Comparison of ENCODE assay signal across 18 cellular contexts in the genomic region with DNA sequence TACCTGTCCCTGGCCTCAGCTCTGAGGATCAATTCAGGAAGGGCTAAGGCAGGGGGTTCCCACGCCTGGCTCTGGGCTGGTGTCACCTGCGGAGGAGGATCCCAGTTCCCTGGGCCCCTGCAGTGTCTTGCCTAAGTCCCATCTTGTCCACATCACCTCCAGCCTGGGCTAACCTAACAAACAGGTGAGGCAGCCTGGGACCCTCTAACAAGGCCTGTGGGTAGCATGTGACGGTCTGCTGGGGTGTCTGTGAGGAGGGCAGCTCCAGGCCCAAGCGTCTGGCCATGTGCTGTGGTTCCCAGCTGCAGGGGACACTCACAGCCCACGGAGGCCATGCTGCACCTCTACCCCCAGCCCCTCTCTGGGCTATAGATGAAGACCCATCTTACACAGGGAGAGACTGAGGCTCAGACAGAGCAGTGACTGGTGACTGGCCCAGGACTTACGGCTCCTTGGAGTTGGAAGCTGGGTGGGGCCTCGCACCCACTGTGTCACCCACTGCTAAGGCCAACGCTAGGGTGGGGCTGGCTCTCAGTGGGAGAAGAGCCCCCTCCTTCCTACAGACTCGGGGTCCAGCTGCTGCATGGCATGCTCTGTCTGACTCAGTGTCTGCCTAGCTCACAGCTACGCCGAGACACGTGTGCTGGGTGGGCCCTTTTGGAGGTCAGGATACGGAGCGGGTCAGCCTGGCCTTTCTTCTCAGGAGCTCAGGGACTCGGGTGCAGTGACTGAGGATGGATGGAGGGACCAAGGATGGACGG. TPM values are rescaled to one million over a fixed set of nuclear protein-coding genes. Genes with fewer than 3 reads are reported as not detected.
DNase-seq lines count a peak whose midpoint lies in the region; ATAC-seq, FAIRE-seq and TF ChIP-seq lines count a peak whose summit lies in the region.
"Had no signal": no experiment of that assay in that cellular context is flagged by ENCODE, and none has a peak within 500 bp of the region (broad histone marks: within the 10 kb centered on the region; RNA-seq: fewer than 3 reads in every experiment).

No MANE protein-coding gene starts in this region.

- 84 to 91% (median 85%) methylated on average over 13 to 16 of the region's 16 CpGs for WGBS in spleen, 5 donors

- H3K4me1 Mint-ChIP-seq in activated naive CD4-positive, alpha-beta T cell treated with anti-CD3 and anti-CD28 coated beads, Interleukin-2, amount 10 ng/mL, durations not matched to agents 7 days and 5 days: no peaks in the 10 kb centered on the region
- H3K4me1 Mint-ChIP-seq in GM23338: peaks cover 6% of the 10 kb centered on the region
- H3K4me1 Mint-ChIP-seq: IgD-negative memory B cell had no signal

- H3K4me3 ChIP-seq in GM23338 (no peak overlapping the region), kidney (ENCODE audit: low read length in 2 of 2) (no peak overlapping the region), spleen (no peak overlapping the region)

- DNase-seq in activated naive CD4-positive, alpha-beta T cell treated with anti-CD3 and anti-CD28 coated beads, Interleukin-2, amount 10 ng/mL, durations not matched to agents 7 days and 5 days: peak; percentile 16
- DNase-seq in activated naive CD4-positive, alpha-beta T cell treated with anti-CD3 and anti-CD28 coated beads, Interleukin-2, amount 50 U/mL, for 72 hours (ENCODE audit: low spot score in 2 of 2): no peak
- DNase-seq in GM23338 (ENCODE audit: low spot score): no peak
- DNase-seq in kidney: peak; percentile 45
- DNase-seq in spleen: peak; percentile 56
- no peak for DNase-seq in CD1c-positive myeloid dendritic cell (ENCODE audit: extremely low spot score)
- no peak for DNase-seq in NCI-H1930 (lab: John Stamatoyannopoulos, UW)
- no peak for DNase-seq in COR-L47 (lab: John Stamatoyannopoulos, UW)
- DNase-seq: Calu3, Kasumi-1, MM.1S, NCI-H1092 treated with DMSO at 0.1 percent for 48 hours, NCI-H345, NCI-H526 treated with DMSO at 0.1 percent for 48 hours, SHP77 treated with DMSO at 0.1 percent for 48 hours had no signal

- FAIRE-seq in kidney (lab: Jason Lieb, UNC): no peak

- H3K79me2 ChIP-seq in GM23338 (replicated peaks; ENCODE audit: insufficient read depth): no peaks in the 10 kb centered on the region

- H2AFZ ChIP-seq in GM23338: no peak overlapping the region

- no peak overlapping the region for H3K27ac ChIP-seq in GM23338 (ENCODE audit: low read depth)
- no peak overlapping the region for H3K27ac ChIP-seq in kidney (ENCODE audit: low read depth in 2 of 2, low read length in 2 of 2)
- H3K27ac ChIP-seq in spleen: no peak overlapping the region

- no peaks in the 10 kb centered on the region for H3F3A ChIP-seq in GM23338 (replicated peaks; ENCODE audit: low read depth)

- no peaks in the 10 kb centered on the region for H3K27me3 Mint-ChIP-seq in activated naive CD4-positive, alpha-beta T cell treated with anti-CD3 and anti-CD28 coated beads, Interleukin-2, amount 10 ng/mL, durations not matched to agents 7 days and 5 days
- peaks cover 6% of the 10 kb centered on the region for H3K27me3 Mint-ChIP-seq in GM23338 (ENCODE audit: insufficient read depth, low read depth, poor library complexity)

- no peak overlapping the region for H3K9ac ChIP-seq in kidney (ENCODE audit: low read length in 2 of 2)

- H3K4me1 ChIP-seq in GM23338 (ENCODE audit: insufficient read depth) (no peaks in the 10 kb centered on the region), kidney (ENCODE audit: control insufficient read depth in 1 of 2, insufficient read depth in 1 of 2, low read depth in 1 of 2, low read length in 2 of 2) (no peaks in the 10 kb centered on the region), spleen (peaks cover 0 to 4% (median 0%) of the 10 kb centered on the region in 6 donors)

- intact Hi-C loops in kidney (cut with DNase I) (no loop called here), spleen (cut with DNase I; ENCODE audit: low total_unique reads) (no loop called here)

- H3K9me3 Mint-ChIP-seq in activated naive CD4-positive, alpha-beta T cell treated with anti-CD3 and anti-CD28 coated beads, Interleukin-2, amount 10 ng/mL, durations not matched to agents 7 days and 5 days: peaks cover 3% of the 10 kb centered on the region
- H3K9me3 Mint-ChIP-seq in activated naive CD4-positive, alpha-beta T cell treated with anti-CD3 and anti-CD28 coated beads, Interleukin-2, amount 50 U/mL, for 72 hours: peaks cover 0 to 5% of the 10 kb centered on the region in 2 donors
- peaks cover 10% of the 10 kb centered on the region for H3K9me3 Mint-ChIP-seq in GM23338

- H3K36me3 ChIP-seq in GM23338 (ENCODE audit: insufficient read depth) (0 out of 2 replicates have a peak, but pooled peaks cover under 1% of the 10 kb centered on the region), kidney (ENCODE audit: control insufficient read depth in 1 of 2, insufficient read depth in 2 of 2, low read length in 2 of 2) (no peaks in the 10 kb centered on the region), spleen (no peaks in the 10 kb centered on the region)

- no peak for ATAC-seq in activated naive CD4-positive, alpha-beta T cell treated with anti-CD3 and anti-CD28 coated beads, Interleukin-2, amount 50 U/mL, for 72 hours
- ATAC-seq in GM23338: peak; percentile 25
- ATAC-seq: HCT116 had no signal

- H3K36me3 Mint-ChIP-seq in activated naive CD4-positive, alpha-beta T cell treated with anti-CD3 and anti-CD28 coated beads, Interleukin-2, amount 10 ng/mL, durations not matched to agents 7 days and 5 days: no peaks in the 10 kb centered on the region
- H3K36me3 Mint-ChIP-seq in activated naive CD4-positive, alpha-beta T cell treated with anti-CD3 and anti-CD28 coated beads, Interleukin-2, amount 50 U/mL, for 72 hours: peaks cover 0 to 7% of the 10 kb centered on the region in 2 donors
- peaks cover 9% of the 10 kb centered on the region; the same call in 2 of the 3 replicates for H3K36me3 Mint-ChIP-seq in GM23338 (ENCODE audit: low read depth)
- H3K36me3 Mint-ChIP-seq: IgD-negative memory B cell had no signal

- no peaks in the 10 kb centered on the region for H3K27me3 ChIP-seq in GM23338 (ENCODE audit: insufficient read depth)
- H3K27me3 ChIP-seq in spleen (replicated peaks in 1 of 7): peaks cover 0 to 27% (median 0%) of the 10 kb centered on the region in 7 donors

- no peak for TF ChIP-seq CTCF in GM23338 (conservative IDR thresholded peaks at IDR 0.05; ENCODE audit: low read depth in 2 of 2)
- no peak for TF ChIP-seq CTCF in kidney (IDR thresholded peaks at IDR 0.05; ENCODE audit: borderline replicate concordance, extremely low read depth, insufficient read depth)
- TF ChIP-seq CTCF in spleen (IDR thresholded peaks at IDR 0.05 in 8 of 11, conservative IDR thresholded peaks at IDR 0.05 in 3 of 11): no peak

- H3K9me3 ChIP-seq in kidney (ENCODE audit: control insufficient read depth in 1 of 2, low read length in 2 of 2) (no peaks in the 10 kb centered on the region), spleen (peaks cover 5 to 15% (median 13%) of the 10 kb centered on the region in 8 donors)

- no peak overlapping the region for H3K4me3 Mint-ChIP-seq in activated naive CD4-positive, alpha-beta T cell treated with anti-CD3 and anti-CD28 coated beads, Interleukin-2, amount 10 ng/mL, durations not matched to agents 7 days and 5 days
- H3K4me3 Mint-ChIP-seq in GM23338: no peak overlapping the region
- H3K4me3 Mint-ChIP-seq: CD4-positive, alpha-beta T cell; IgD-negative memory B cell had no signal

- H3K27ac Mint-ChIP-seq in activated naive CD4-positive, alpha-beta T cell treated with anti-CD3 and anti-CD28 coated beads, Interleukin-2, amount 10 ng/mL, durations not matched to agents 7 days and 5 days: no peak overlapping the region
- no peak overlapping the region for H3K27ac Mint-ChIP-seq in activated naive CD4-positive, alpha-beta T cell treated with anti-CD3 and anti-CD28 coated beads, Interleukin-2, amount 50 U/mL, for 72 hours
- H3K27ac Mint-ChIP-seq in GM23338: no peak overlapping the region
- H3K27ac Mint-ChIP-seq: CD4-positive, alpha-beta T cell; IgD-negative memory B cell had no signal

- H4K20me1 ChIP-seq in GM23338 (replicated peaks; ENCODE audit: insufficient read depth): no peaks in the 10 kb centered on the region

- CTCF ChIA-PET in activated naive CD4-positive, alpha-beta T cell treated with anti-CD3 and anti-CD28 coated beads, Interleukin-2, amount 10 ng/mL, durations not matched to agents 7 days and 5 days (lab: Charles Lee): no interaction called here

- H3K4me2 ChIP-seq in GM23338: no peak overlapping the region

- TF ChIP-seq POLR2A in spleen (IDR thresholded peaks at IDR 0.05): no peak

- no peaks in the 10 kb centered on the region for H3K9me2 ChIP-seq in GM23338 (ENCODE audit: insufficient read depth)

TF ChIP-seq in GM23338, 12 proteins besides CTCF, POLR2A, EP300 and RAD21 (continues in another document):
- TF ChIP-seq ZNF331 (CRISPR knock-in tag; IDR thresholded peaks at IDR 0.05; ENCODE audit: low read depth) (no peak), STAT1 (IDR thresholded peaks at IDR 0.05; ENCODE audit: unreplicated experiment) (no peak), EZH2phosphoT487 (IDR thresholded peaks at IDR 0.05; ENCODE audit: unreplicated experiment) (no peak)

RNA-seq across cellular contexts. Expression of gene RNF130, which starts 40.7 kb away (rescaled TPM):
- total RNA-seq in activated naive CD4-positive, alpha-beta T cell treated with anti-CD3 and anti-CD28 coated beads, Interleukin-2, amount 50 U/mL, for 72 hours: 10 to 100 TPM in 1 of 2 donors, 1 to 10 TPM in 1; 7.7 to 14.2 TPM
- 65.1 and 97.3 TPM in 2 replicates for total RNA-seq in GM23338 (2014; rRNA removed; shearing (Covaris generic))
- polyA plus RNA-seq in GM23338 (2016; fragmentation: Nextera tagmentation; extraction: Ambion mirVana) (55.1 and 60.1 TPM in 2 replicates), kidney (ENCODE audit: insufficient read depth, low read depth, low replicate concordance) (88.1 TPM), spleen (10 to 100 TPM; 44.1 to 57.0 (median 45.4) TPM)
- total RNA-seq in kidney (73.9 TPM), spleen (100 to 1,000 TPM in 1 of 7 donors, 10 to 100 TPM in 6; 64.5 to 119 (median 84.1) TPM)

Comparison
In these comparisons a context has a peak if more than half of its experiments do, and no peak if none do; other contexts are left out.
1. DNase-seq: peak in activated naive CD4-positive, alpha-beta T cell treated with anti-CD3 and anti-CD28 coated beads, Interleukin-2, amount 10 ng/mL, durations not matched to agents 7 days and 5 days (single experiment), kidney (single experiment) and spleen (single experiment); none in activated naive CD4-positive, alpha-beta T cell treated with anti-CD3 and anti-CD28 coated beads, Interleukin-2, amount 50 U/mL, for 72 hours (0 of 2), GM23338 (single experiment), CD1c-positive myeloid dendritic cell (single experiment), NCI-H1930 (0 of 2) and COR-L47 (single experiment).